Comparison of ENCODE assay signal across 12 cellular contexts in genomic region chr13:92355213-92355612, GRCh38.
DNase-seq lines count a peak whose midpoint lies in the region; ATAC-seq, FAIRE-seq and TF ChIP-seq lines count a peak whose summit lies in the region.
"Had no signal": no experiment of that assay in that cellular context is flagged by ENCODE, and none has a peak within 500 bp of the region (broad histone marks: within the 10 kb centered on the region; RNA-seq: fewer than 3 reads in every experiment).

No MANE protein-coding gene starts in this region.

- H3K9me3 ChIP-seq in ascending aorta, result no peaks in the 10 kb centered on the region
- H3K9me3 ChIP-seq: upper lobe of left lung had no signal

- FAIRE-seq in GM12892 (lab: Jason Lieb, UNC), result no peak

- TF ChIP-seq CTCF in kidney epithelial cell (IDR thresholded peaks at IDR 0.05; ENCODE audit: insufficient read depth, low read length, poor library complexity, severe bottlenecking) (peak; percentile 43), ascending aorta (IDR thresholded peaks at IDR 0.05) (no peak)

- H3K36me3 ChIP-seq in kidney epithelial cell (ENCODE audit: control insufficient read depth, insufficient read depth, low read length) (no peaks in the 10 kb centered on the region), ascending aorta (no peaks in the 10 kb centered on the region)
- H3K36me3 ChIP-seq: upper lobe of left lung had no signal

- intact Hi-C loops in ascending aorta (cut with DNase I), result no loop called here

- DNase-seq in COR-L47 (lab: John Stamatoyannopoulos, UW) (peak; percentile 59), HuH-7.5 (ENCODE audit: low spot score) (peak; percentile 6), UCSD-AML1 (lab: John Stamatoyannopoulos, UW; ENCODE audit: unreplicated experiment) (peak; percentile 14), kidney epithelial cell (ENCODE audit: low read depth) (no peak), ascending aorta (ENCODE audit: low spot score in 2 of 2) (no peak), GM12892 (ENCODE audit: insufficient read length) (no peak)
- DNase-seq: activated CD4-positive, alpha-beta memory T cell treated with anti-CD3 and anti-CD28 coated beads, Interleukin-2, amount 10 ng/mL, durations not matched to agents 7 days and 5 days; NCI-H1048; stimulated activated CD4-positive, alpha-beta T cell treated with anti-CD3 and anti-CD28 coated beads, Interleukin-15, amount 100 ng/mL, for 24 hours; upper lobe of left lung had no signal

- no peak overlapping the region for H3K27ac ChIP-seq in ascending aorta
- H3K27ac ChIP-seq: upper lobe of left lung had no signal

- no peaks in the 10 kb centered on the region for H3K4me1 ChIP-seq in ascending aorta
- H3K4me1 ChIP-seq: upper lobe of left lung had no signal

- TF ChIP-seq POLR2A in GM12892 (IDR thresholded peaks at IDR 0.05; ENCODE audit: low read depth, low read length), result no peak

- no peaks in the 10 kb centered on the region for H3K27me3 ChIP-seq in kidney epithelial cell (ENCODE audit: control insufficient read depth, insufficient read depth, low read length)
- no peaks in the 10 kb centered on the region for H3K27me3 ChIP-seq in ascending aorta
- H3K27me3 ChIP-seq: upper lobe of left lung had no signal

- H3K4me3 ChIP-seq in kidney epithelial cell (ENCODE audit: low read depth, low read length) (no peak overlapping the region), ascending aorta (no peak overlapping the region)
- H3K4me3 ChIP-seq: upper lobe of left lung had no signal

- no peak for ATAC-seq in HG03280 (IDR thresholded peaks at IDR 0.05; ENCODE audit: unreplicated experiment)
- ATAC-seq in GM18519 (IDR thresholded peaks at IDR 0.05; ENCODE audit: low FRiP score, unreplicated experiment), result no peak

Comparison
In these comparisons a context has a peak if more than half of its experiments do, and no peak if none do; other contexts are left out.
1. DNase-seq: peak in COR-L47 (single experiment), HuH-7.5 (single experiment) and UCSD-AML1 (single experiment); none in kidney epithelial cell (single experiment), ascending aorta (0 of 2) and GM12892 (single experiment).